22 cellular contexts compared by ENCODE assay signal in the genomic region with DNA sequence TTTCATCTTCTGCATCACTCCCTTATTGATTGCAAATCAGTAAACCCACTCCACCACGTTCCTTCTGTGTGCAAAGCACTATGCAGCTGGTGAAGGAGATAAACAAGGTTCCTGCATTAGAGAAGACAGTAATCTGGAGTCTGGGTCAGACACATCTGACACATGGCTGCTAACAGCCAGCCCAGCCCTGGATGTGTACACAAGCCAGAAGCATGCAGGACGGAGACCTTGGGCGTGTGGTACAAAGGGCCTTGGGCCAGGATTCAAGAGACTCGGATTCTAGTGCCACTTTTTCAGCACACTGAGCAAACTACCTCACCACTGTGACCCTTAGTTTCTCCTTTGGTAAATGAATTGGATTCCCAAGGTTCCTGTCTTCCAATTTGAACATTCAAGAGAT.
"Had no signal": no experiment of that assay in that cellular context is flagged by ENCODE, and none has a peak within 500 bp of the region (broad histone marks: within the 10 kb centered on the region; RNA-seq: fewer than 3 reads in every experiment).

No MANE protein-coding gene starts in this region.

- H3K27ac Mint-ChIP-seq: activated CD4-positive, alpha-beta T cell treated with anti-CD3 and anti-CD28 coated beads, Interleukin-2, amount 10 ng/mL, durations not matched to agents 24 days and 14 days; activated CD8-positive, alpha-beta T cell treated with anti-CD3 and anti-CD28 coated beads for 36 hours; activated T-cell treated with anti-CD3 and anti-CD28 coated beads, Interleukin-2, amount 50 U/mL, for 24 hours; activated T-helper 2 cell treated with anti-CD3 and anti-CD28 coated beads, Interferon-gamma antibody, Interleukin-2, Interleukin-4, amounts not matched to agents 10 μg/mL and 5 μg/mL and 100 μg/mL, durations not matched to agents 14 hours and 24 hours and 36 hours; nephron progenitor cell had no signal

- DNase-seq: activated CD4-positive, alpha-beta T cell treated with anti-CD3 and anti-CD28 coated beads, Interleukin-2, amount 10 ng/mL, durations not matched to agents 24 days and 14 days; activated CD4-positive, CD25-positive, alpha-beta regulatory T cell; activated CD8-positive, alpha-beta T cell treated with anti-CD3 and anti-CD28 coated beads for 36 hours; activated naive CD4-positive, alpha-beta T cell treated with Interleukin-2 at 50 U/mL for 16 hours; activated T-cell treated with anti-CD3 and anti-CD28 coated beads, Interleukin-2, amount 50 U/mL, for 24 hours; anterior cingulate cortex; brain microvascular endothelial cell; cortex of kidney; effector CD4-positive, alpha-beta T cell; heart left ventricle; kidney glomerular epithelial cell; nephron progenitor cell; nucleus accumbens; posterior cingulate gyrus; stimulated activated CD4-positive, alpha-beta T cell treated with anti-CD3 and anti-CD28 coated beads, Interleukin-2, amount 100 ng/mL, for 24 hours; stimulated activated naive CD4-positive, alpha-beta T cell treated with Interleukin-2 at 50 U/mL for 16 hours had no signal

- H3K4me1 ChIP-seq: esophagus muscularis mucosa, gastroesophageal sphincter, heart left ventricle, tibial nerve, vagina had no signal

- H3K9me3 Mint-ChIP-seq: activated CD4-positive, alpha-beta T cell treated with anti-CD3 and anti-CD28 coated beads, Interleukin-2, amount 10 ng/mL, durations not matched to agents 24 days and 14 days; activated CD8-positive, alpha-beta T cell treated with anti-CD3 and anti-CD28 coated beads for 36 hours; nephron progenitor cell had no signal

- H3K4me1 Mint-ChIP-seq: activated CD4-positive, alpha-beta T cell treated with anti-CD3 and anti-CD28 coated beads, Interleukin-2, amount 10 ng/mL, durations not matched to agents 24 days and 14 days; nephron progenitor cell had no signal

- H3K27me3 ChIP-seq: brain microvascular endothelial cell, tibial nerve, vagina had no signal

- H3K36me3 ChIP-seq: brain microvascular endothelial cell, esophagus muscularis mucosa, gastroesophageal sphincter, heart left ventricle, tibial nerve, vagina had no signal

- H3K27ac ChIP-seq: brain microvascular endothelial cell, esophagus muscularis mucosa, gastroesophageal sphincter, heart left ventricle, tibial nerve, vagina had no signal

- H3K4me3 Mint-ChIP-seq: activated CD4-positive, alpha-beta T cell treated with anti-CD3 and anti-CD28 coated beads, Interleukin-2, amount 10 ng/mL, durations not matched to agents 24 days and 14 days; activated CD8-positive, alpha-beta T cell treated with anti-CD3 and anti-CD28 coated beads for 36 hours; activated T-cell treated with anti-CD3 and anti-CD28 coated beads, Interleukin-2, amount 50 U/mL, for 24 hours; nephron progenitor cell had no signal

- ATAC-seq: activated CD8-positive, alpha-beta T cell treated with anti-CD3 and anti-CD28 coated beads for 36 hours; gastroesophageal sphincter; heart left ventricle had no signal

- H3K9me3 ChIP-seq: esophagus muscularis mucosa, gastroesophageal sphincter, heart left ventricle, tibial nerve, vagina had no signal

- H3K4me3 ChIP-seq: esophagus muscularis mucosa, gastroesophageal sphincter, heart left ventricle, lung, tibial nerve, vagina had no signal

- H3K27me3 Mint-ChIP-seq: activated CD4-positive, alpha-beta T cell treated with anti-CD3 and anti-CD28 coated beads, Interleukin-2, amount 10 ng/mL, durations not matched to agents 24 days and 14 days; activated CD8-positive, alpha-beta T cell treated with anti-CD3 and anti-CD28 coated beads for 36 hours; activated T-cell treated with anti-CD3 and anti-CD28 coated beads, Interleukin-2, amount 50 U/mL, for 24 hours had no signal
